ENCODE assay signal across 23 cellular contexts in the genomic region with DNA sequence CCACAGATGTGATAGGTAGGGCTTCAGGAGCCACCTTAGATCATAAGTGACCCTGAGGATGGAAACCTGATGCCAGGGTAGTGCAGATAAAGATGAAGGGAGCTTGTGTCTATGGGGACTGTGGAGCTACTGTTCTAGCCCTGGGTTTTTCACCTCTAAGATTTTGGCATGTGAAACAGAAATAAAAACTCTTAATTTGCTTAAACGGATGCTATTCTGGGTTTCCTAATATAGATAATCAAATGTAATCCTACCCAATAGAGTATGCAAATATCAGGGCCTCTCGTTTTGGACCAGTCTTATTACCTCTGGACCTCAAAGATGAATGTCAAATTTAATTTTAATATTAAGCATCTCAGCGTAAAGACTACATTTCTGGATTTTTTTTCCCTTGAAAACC. TPM values are rescaled to one million over a fixed set of nuclear protein-coding genes. Genes with fewer than 3 reads are reported as not detected.
DNase-seq lines count a peak whose midpoint lies in the region; ATAC-seq lines count a peak whose summit lies in the region.
"Had no signal": no experiment of that assay in that cellular context is flagged by ENCODE, and none has a peak within 500 bp of the region (broad histone marks: within the 10 kb centered on the region; RNA-seq: fewer than 3 reads in every experiment).

No MANE protein-coding gene starts in this region.

- no peaks in the 10 kb centered on the region for H3K36me3 Mint-ChIP-seq in activated CD4-positive, alpha-beta memory T cell treated with anti-CD3 and anti-CD28 coated beads for 36 hours
- H3K36me3 Mint-ChIP-seq: WTC11 had no signal

- intact Hi-C loops in activated CD4-positive, alpha-beta memory T cell treated with anti-CD3 and anti-CD28 coated beads for 36 hours (cut with micrococcal nuclease) = no loop called here

- no peak for DNase-seq in activated CD4-positive, alpha-beta memory T cell treated with anti-CD3 and anti-CD28 coated beads for 36 hours
- DNase-seq in HK-2 (ENCODE audit: unreplicated experiment) (no peak), ureter (ENCODE audit: low spot score) (no peak), NCI-H2107 (lab: John Stamatoyannopoulos, UW) (no peak)
- DNase-seq: 8988T; activated gamma-delta T cell; amygdala; central memory CD4-positive, alpha-beta T cell; effector memory CD8-positive, alpha-beta T cell; GM23248; islet precursor cell; mesenchymal stem cell; NCI-H345; Right ventricle myocardium superior; stimulated activated naive CD8-positive, alpha-beta T cell treated with anti-CD3 and anti-CD28 coated beads, Interleukin-15, Interleukin-2, amounts not matched to agents 100 U/mL and 50 U/mL, for 24 hours; T-helper 17 cell; trophoblast cell had no signal

- H3K4me3 Mint-ChIP-seq in activated CD4-positive, alpha-beta memory T cell treated with anti-CD3 and anti-CD28 coated beads for 36 hours = no peak overlapping the region
- H3K4me3 Mint-ChIP-seq: effector memory CD8-positive, alpha-beta T cell; nephron; T-helper 17 cell; WTC11 had no signal

- H3K27ac Mint-ChIP-seq in activated CD4-positive, alpha-beta memory T cell treated with anti-CD3 and anti-CD28 coated beads for 36 hours = no peak overlapping the region
- H3K27ac Mint-ChIP-seq: effector memory CD8-positive, alpha-beta T cell; nephron; T-helper 17 cell; WTC11 had no signal

- H3K27me3 Mint-ChIP-seq in activated CD4-positive, alpha-beta memory T cell treated with anti-CD3 and anti-CD28 coated beads for 36 hours = peaks cover 13% of the 10 kb centered on the region

- no peaks in the 10 kb centered on the region for H3K9me3 Mint-ChIP-seq in activated CD4-positive, alpha-beta memory T cell treated with anti-CD3 and anti-CD28 coated beads for 36 hours
- H3K9me3 Mint-ChIP-seq: effector memory CD8-positive, alpha-beta T cell; nephron; WTC11 had no signal

- CTCF ChIA-PET in activated CD4-positive, alpha-beta memory T cell treated with anti-CD3 and anti-CD28 coated beads for 36 hours (lab: Charles Lee) = no interaction called here

- H3K4me1 Mint-ChIP-seq in activated CD4-positive, alpha-beta memory T cell treated with anti-CD3 and anti-CD28 coated beads for 36 hours (ENCODE audit: low read depth) = no peaks in the 10 kb centered on the region
- H3K4me1 Mint-ChIP-seq: nephron, T-helper 17 cell, WTC11 had no signal

- ATAC-seq in GM18499 (IDR thresholded peaks at IDR 0.05; ENCODE audit: insufficient read depth, unreplicated experiment) = peak; percentile 80
- ATAC-seq in GM19395 (IDR thresholded peaks at IDR 0.05; ENCODE audit: unreplicated experiment) = peak; percentile 75
- ATAC-seq in HG02642 (IDR thresholded peaks at IDR 0.05; ENCODE audit: poor library complexity, unreplicated experiment) = peak; percentile 80
- ATAC-seq in HG03342 (IDR thresholded peaks at IDR 0.05; ENCODE audit: unreplicated experiment) = peak; percentile 48
- ATAC-seq: effector memory CD8-positive, alpha-beta T cell; stimulated activated naive CD8-positive, alpha-beta T cell treated with anti-CD3 and anti-CD28 coated beads, Interleukin-15, Interleukin-2, amounts not matched to agents 100 U/mL and 50 U/mL, for 24 hours; T-helper 17 cell; WTC11 had no signal

- POLR2A ChIA-PET in activated CD4-positive, alpha-beta memory T cell treated with anti-CD3 and anti-CD28 coated beads for 36 hours (lab: Charles Lee) = no interaction called here

RNA-seq across cellular contexts. Expression of gene ABCB4, which starts 49.3 kb away (rescaled TPM):
- total RNA-seq in activated CD4-positive, alpha-beta memory T cell treated with anti-CD3 and anti-CD28 coated beads for 36 hours = not detected
- 4.0 TPM for total RNA-seq in ureter
